ENCODE assay signal across 1 cellular context in genomic region chr18:45137089-45137423, GRCh38.
TF ChIP-seq lines count a peak whose summit lies in the region.

No MANE protein-coding gene starts in this region.

TF ChIP-seq in HepG2, 621 proteins besides CTCF, POLR2A, EP300 and RAD21 (continued from another document):
- TF ChIP-seq ARID4A (CRISPR knock-in tag; IDR thresholded peaks at IDR 0.05; ENCODE audit: borderline replicate concordance) (no peak), ZBTB44 (CRISPR knock-in tag; IDR thresholded peaks at IDR 0.05) (no peak), PBX2 (CRISPR knock-in tag; IDR thresholded peaks at IDR 0.05) (no peak), ZNF577 (CRISPR knock-in tag; IDR thresholded peaks at IDR 0.05; ENCODE audit: borderline replicate concordance, low read depth) (no peak), FOXO4 (CRISPR knock-in tag; conservative IDR thresholded peaks at IDR 0.05) (no peak), ZNF883 (CRISPR knock-in tag; IDR thresholded peaks at IDR 0.05; ENCODE audit: not compliant biosample characterization) (no peak)
